ENCODE assay signal across 14 cellular contexts in genomic region chr10:33680036-33680435, GRCh38.
DNase-seq lines count a peak whose midpoint lies in the region; ATAC-seq and TF ChIP-seq lines count a peak whose summit lies in the region.
"Had no signal": no experiment of that assay in that cellular context is flagged by ENCODE, and none has a peak within 500 bp of the region (broad histone marks: within the 10 kb centered on the region; RNA-seq: fewer than 3 reads in every experiment).

No MANE protein-coding gene starts in this region.

- H3K36me3 Mint-ChIP-seq in dendritic cell treated with granulocyte-macrophage colony-stimulating factor and Interleukin-4, amounts not matched to agents 40 ng/mL and 50 ng/mL, for 4 days (ENCODE audit: low read depth), result no peaks in the 10 kb centered on the region
- no peaks in the 10 kb centered on the region for H3K36me3 Mint-ChIP-seq in neural crest cell (ENCODE audit: low read depth)
- no peaks in the 10 kb centered on the region for H3K36me3 Mint-ChIP-seq in activated CD4-positive, alpha-beta memory T cell treated with anti-CD3 and anti-CD28 coated beads, Interleukin-2, amount 10 ng/mL, durations not matched to agents 7 days and 5 days (ENCODE audit: low read depth)
- H3K36me3 Mint-ChIP-seq: CD4-positive, alpha-beta memory T cell had no signal

- DNase-seq in NCI-H748 (lab: John Stamatoyannopoulos, UW; ENCODE audit: unreplicated experiment) (peak; percentile 28), NCI-H748 treated with DMSO at 0.1 percent for 48 hours (lab: John Stamatoyannopoulos, UW) (no peak), NCI-H2227 (lab: John Stamatoyannopoulos, UW; ENCODE audit: unreplicated experiment) (peak; percentile 29), neural crest cell (ENCODE audit: low read depth, low spot score) (peak; percentile 22)
- DNase-seq in activated CD4-positive, alpha-beta memory T cell treated with anti-CD3 and anti-CD28 coated beads, Interleukin-2, amount 10 ng/mL, durations not matched to agents 7 days and 5 days, result no peak
- DNase-seq in activated effector memory CD4-positive, alpha-beta T cell treated with anti-CD3 and anti-CD28 coated beads, Interleukin-2, amount 50 U/mL, for 16 hours, result no peak
- DNase-seq: BE2C; CD4-positive, alpha-beta memory T cell; DMS79 treated with DMSO at 0.1 percent for 48 hours; EL had no signal

- POLR2A ChIA-PET in activated CD4-positive, alpha-beta memory T cell treated with anti-CD3 and anti-CD28 coated beads, Interleukin-2, amount 10 ng/mL, durations not matched to agents 7 days and 5 days (lab: Charles Lee), result no interaction called here

- intact Hi-C loops in dendritic cell treated with granulocyte-macrophage colony-stimulating factor and Interleukin-4, amounts not matched to agents 40 ng/mL and 50 ng/mL, for 4 days (cut with micrococcal nuclease), result no loop called here

- H3K9me3 Mint-ChIP-seq in dendritic cell treated with granulocyte-macrophage colony-stimulating factor and Interleukin-4, amounts not matched to agents 40 ng/mL and 50 ng/mL, for 4 days, result peaks cover 9% of the 10 kb centered on the region
- peaks cover 10% of the 10 kb centered on the region for H3K9me3 Mint-ChIP-seq in neural crest cell
- no peaks in the 10 kb centered on the region for H3K9me3 Mint-ChIP-seq in activated CD4-positive, alpha-beta memory T cell treated with anti-CD3 and anti-CD28 coated beads, Interleukin-2, amount 10 ng/mL, durations not matched to agents 7 days and 5 days

- TF ChIP-seq CTCF in neural crest cell (conservative IDR thresholded peaks at IDR 0.05), result no peak

- H3K4me1 Mint-ChIP-seq in dendritic cell treated with granulocyte-macrophage colony-stimulating factor and Interleukin-4, amounts not matched to agents 40 ng/mL and 50 ng/mL, for 4 days (ENCODE audit: low read depth), result peaks cover 36% of the 10 kb centered on the region
- H3K4me1 Mint-ChIP-seq in neural crest cell, result peaks cover 48% of the 10 kb centered on the region
- H3K4me1 Mint-ChIP-seq in activated CD4-positive, alpha-beta memory T cell treated with anti-CD3 and anti-CD28 coated beads, Interleukin-2, amount 10 ng/mL, durations not matched to agents 7 days and 5 days, result no peaks in the 10 kb centered on the region
- H3K4me1 Mint-ChIP-seq: CD4-positive, alpha-beta memory T cell had no signal

- no peak for ATAC-seq in GM19397 (IDR thresholded peaks at IDR 0.05; ENCODE audit: unreplicated experiment)
- ATAC-seq: A549, HepG2 had no signal

- H3K27me3 Mint-ChIP-seq in dendritic cell treated with granulocyte-macrophage colony-stimulating factor and Interleukin-4, amounts not matched to agents 40 ng/mL and 50 ng/mL, for 4 days, result peaks cover 6% of the 10 kb centered on the region
- H3K27me3 Mint-ChIP-seq in neural crest cell (ENCODE audit: low read depth), result no peaks in the 10 kb centered on the region
- H3K27me3 Mint-ChIP-seq in activated CD4-positive, alpha-beta memory T cell treated with anti-CD3 and anti-CD28 coated beads, Interleukin-2, amount 10 ng/mL, durations not matched to agents 7 days and 5 days, result no peaks in the 10 kb centered on the region
- H3K27me3 Mint-ChIP-seq: CD4-positive, alpha-beta memory T cell had no signal

- H3K4me3 Mint-ChIP-seq in dendritic cell treated with granulocyte-macrophage colony-stimulating factor and Interleukin-4, amounts not matched to agents 40 ng/mL and 50 ng/mL, for 4 days, result no peak overlapping the region
- H3K4me3 Mint-ChIP-seq in neural crest cell, result peak overlapping the region; percentile 32
- H3K4me3 Mint-ChIP-seq in activated CD4-positive, alpha-beta memory T cell treated with anti-CD3 and anti-CD28 coated beads, Interleukin-2, amount 10 ng/mL, durations not matched to agents 7 days and 5 days, result no peak overlapping the region
- H3K4me3 Mint-ChIP-seq: CD4-positive, alpha-beta memory T cell had no signal

- CTCF ChIA-PET in activated CD4-positive, alpha-beta memory T cell treated with anti-CD3 and anti-CD28 coated beads, Interleukin-2, amount 10 ng/mL, durations not matched to agents 7 days and 5 days (lab: Charles Lee), result no interaction called here

- peak overlapping the region; percentile 22 for H3K27ac Mint-ChIP-seq in dendritic cell treated with granulocyte-macrophage colony-stimulating factor and Interleukin-4, amounts not matched to agents 40 ng/mL and 50 ng/mL, for 4 days
- peak overlapping the region; percentile 63 for H3K27ac Mint-ChIP-seq in neural crest cell (ENCODE audit: unreplicated experiment)
- H3K27ac Mint-ChIP-seq in activated CD4-positive, alpha-beta memory T cell treated with anti-CD3 and anti-CD28 coated beads, Interleukin-2, amount 10 ng/mL, durations not matched to agents 7 days and 5 days, result no peak overlapping the region
- H3K27ac Mint-ChIP-seq: CD4-positive, alpha-beta memory T cell had no signal

Comparison
In these comparisons a context has a peak if more than half of its experiments do, and no peak if none do; other contexts are left out.
1. DNase-seq: peak in NCI-H748 (single experiment), NCI-H2227 (single experiment) and neural crest cell (single experiment); none in NCI-H748 treated with DMSO at 0.1 percent for 48 hours (single experiment), activated CD4-positive, alpha-beta memory T cell treated with anti-CD3 and anti-CD28 coated beads, Interleukin-2, amount 10 ng/mL, durations not matched to agents 7 days and 5 days (single experiment) and activated effector memory CD4-positive, alpha-beta T cell treated with anti-CD3 and anti-CD28 coated beads, Interleukin-2, amount 50 U/mL, for 16 hours (single experiment).